Comparison of ENCODE assay signal across 8 cellular contexts in genomic region chr6:81451787-81452186, GRCh38.
DNase-seq lines count a peak whose midpoint lies in the region; ATAC-seq and TF ChIP-seq lines count a peak whose summit lies in the region.

No MANE protein-coding gene starts in this region.

- H3K79me2 ChIP-seq in neural progenitor cell (ENCODE audit: low read depth) = no peaks in the 10 kb centered on the region

- H2AFZ ChIP-seq in neural progenitor cell (replicated peaks) = no peak overlapping the region

- no peak overlapping the region for H3K4me3 Mint-ChIP-seq in neural progenitor cell

- H3K4me2 ChIP-seq in neural progenitor cell = no peak overlapping the region

- no peak overlapping the region for H3K9ac ChIP-seq in neural progenitor cell

- H3K4me3 ChIP-seq in retinal pigment epithelial cell (ENCODE audit: low read length) = no peak overlapping the region
- no peak overlapping the region for H3K4me3 ChIP-seq in neural progenitor cell

- H3K4me1 ChIP-seq in neural progenitor cell = no peaks in the 10 kb centered on the region

- TF ChIP-seq CTCF in retinal pigment epithelial cell (conservative IDR thresholded peaks at IDR 0.05; ENCODE audit: low read depth, low read length) (no peak), neural progenitor cell (IDR thresholded peaks at IDR 0.05) (no peak)

- intact Hi-C loops in posterior cingulate gyrus (cut with DNase I) = no loop called here

- H3K27me3 Mint-ChIP-seq in neural progenitor cell (ENCODE audit: insufficient read depth, low read depth) = peaks cover 3% of the 10 kb centered on the region

- no peak overlapping the region for H3K27ac Mint-ChIP-seq in neural progenitor cell

- H4K20me1 ChIP-seq in neural progenitor cell (ENCODE audit: low read depth) = no peaks in the 10 kb centered on the region

- DNase-seq in AG08395 (ENCODE audit: low spot score) = peak; percentile 72
- DNase-seq in amniotic stem cell (lab: John Stamatoyannopoulos, UW) = peak; percentile 32
- peak; percentile 79 for DNase-seq in retinal pigment epithelial cell (ENCODE audit: low read depth)
- DNase-seq in posterior cingulate gyrus = no peak
- no peak for DNase-seq in 8988T
- no peak for DNase-seq in neural progenitor cell (ENCODE audit: low spot score)

- H3K36me3 ChIP-seq in neural progenitor cell = no peaks in the 10 kb centered on the region

- H3F3A ChIP-seq in neural progenitor cell (ENCODE audit: low read depth) = no peaks in the 10 kb centered on the region

- H3K9me3 ChIP-seq in neural progenitor cell (ENCODE audit: low read depth) = no peaks in the 10 kb centered on the region

- H3K27me3 ChIP-seq in neural progenitor cell = no peaks in the 10 kb centered on the region

- no peak overlapping the region for H3K27ac ChIP-seq in neural progenitor cell

- H3K9me3 Mint-ChIP-seq in neural progenitor cell = no peaks in the 10 kb centered on the region

- no peaks in the 10 kb centered on the region for H3K4me1 Mint-ChIP-seq in neural progenitor cell

- ATAC-seq in GM19324 (IDR thresholded peaks at IDR 0.05; ENCODE audit: low FRiP score, unreplicated experiment) (peak; percentile 66), HG03565 (IDR thresholded peaks at IDR 0.05; ENCODE audit: unreplicated experiment) (peak; percentile 97)

- no peaks in the 10 kb centered on the region for H3K36me3 Mint-ChIP-seq in neural progenitor cell

Comparison
In these comparisons a context has a peak if more than half of its experiments do, and no peak if none do; other contexts are left out.
1. DNase-seq: peak in AG08395 (single experiment), amniotic stem cell (single experiment) and retinal pigment epithelial cell (single experiment); none in posterior cingulate gyrus (0 of 10), 8988T (single experiment) and neural progenitor cell (single experiment).